1 cellular context compared by ENCODE assay signal in the genomic region with DNA sequence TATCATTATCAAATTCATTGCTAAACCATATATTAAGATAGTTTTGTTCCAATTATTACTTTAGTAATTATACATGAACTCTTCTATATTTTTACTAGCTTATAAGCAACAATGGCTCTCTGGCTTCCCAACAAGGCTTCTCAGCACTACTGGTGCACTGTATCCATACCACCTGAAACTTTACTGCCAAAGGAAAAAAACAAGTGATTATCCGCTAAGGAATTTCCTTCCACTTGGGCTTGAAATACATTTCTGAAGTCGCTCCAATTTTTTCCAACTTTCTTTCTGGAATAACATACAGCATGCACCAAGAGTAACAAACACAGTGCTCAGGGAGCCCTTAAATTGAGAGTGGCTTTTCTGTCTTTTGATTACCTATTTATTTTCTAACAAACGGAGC.
TF ChIP-seq lines count a peak whose summit lies in the region.

No MANE protein-coding gene starts in this region.

TF ChIP-seq in neural cell, 6 proteins besides CTCF, POLR2A, EP300 and RAD21 (continued from another document):
- TF ChIP-seq, protein P1, sequence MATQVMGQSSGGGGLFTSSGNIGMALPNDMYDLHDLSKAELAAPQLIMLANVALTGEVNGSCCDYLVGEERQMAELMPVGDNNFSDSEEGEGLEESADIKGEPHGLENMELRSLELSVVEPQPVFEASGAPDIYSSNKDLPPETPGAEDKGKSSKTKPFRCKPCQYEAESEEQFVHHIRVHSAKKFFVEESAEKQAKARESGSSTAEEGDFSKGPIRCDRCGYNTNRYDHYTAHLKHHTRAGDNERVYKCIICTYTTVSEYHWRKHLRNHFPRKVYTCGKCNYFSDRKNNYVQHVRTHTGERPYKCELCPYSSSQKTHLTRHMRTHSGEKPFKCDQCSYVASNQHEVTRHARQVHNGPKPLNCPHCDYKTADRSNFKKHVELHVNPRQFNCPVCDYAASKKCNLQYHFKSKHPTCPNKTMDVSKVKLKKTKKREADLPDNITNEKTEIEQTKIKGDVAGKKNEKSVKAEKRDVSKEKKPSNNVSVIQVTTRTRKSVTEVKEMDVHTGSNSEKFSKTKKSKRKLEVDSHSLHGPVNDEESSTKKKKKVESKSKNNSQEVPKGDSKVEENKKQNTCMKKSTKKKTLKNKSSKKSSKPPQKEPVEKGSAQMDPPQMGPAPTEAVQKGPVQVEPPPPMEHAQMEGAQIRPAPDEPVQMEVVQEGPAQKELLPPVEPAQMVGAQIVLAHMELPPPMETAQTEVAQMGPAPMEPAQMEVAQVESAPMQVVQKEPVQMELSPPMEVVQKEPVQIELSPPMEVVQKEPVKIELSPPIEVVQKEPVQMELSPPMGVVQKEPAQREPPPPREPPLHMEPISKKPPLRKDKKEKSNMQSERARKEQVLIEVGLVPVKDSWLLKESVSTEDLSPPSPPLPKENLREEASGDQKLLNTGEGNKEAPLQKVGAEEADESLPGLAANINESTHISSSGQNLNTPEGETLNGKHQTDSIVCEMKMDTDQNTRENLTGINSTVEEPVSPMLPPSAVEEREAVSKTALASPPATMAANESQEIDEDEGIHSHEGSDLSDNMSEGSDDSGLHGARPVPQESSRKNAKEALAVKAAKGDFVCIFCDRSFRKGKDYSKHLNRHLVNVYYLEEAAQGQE (IDR thresholded peaks at IDR 0.05; ENCODE audit: borderline replicate concordance) = no peak
- TF ChIP-seq SMC3 (conservative IDR thresholded peaks at IDR 0.05; ENCODE audit: poor library complexity) (no peak), POLR2AphosphoS5 (IDR thresholded peaks at IDR 0.05) (no peak)
